Comparison of ENCODE assay signal across 1 cellular context in the genomic region with DNA sequence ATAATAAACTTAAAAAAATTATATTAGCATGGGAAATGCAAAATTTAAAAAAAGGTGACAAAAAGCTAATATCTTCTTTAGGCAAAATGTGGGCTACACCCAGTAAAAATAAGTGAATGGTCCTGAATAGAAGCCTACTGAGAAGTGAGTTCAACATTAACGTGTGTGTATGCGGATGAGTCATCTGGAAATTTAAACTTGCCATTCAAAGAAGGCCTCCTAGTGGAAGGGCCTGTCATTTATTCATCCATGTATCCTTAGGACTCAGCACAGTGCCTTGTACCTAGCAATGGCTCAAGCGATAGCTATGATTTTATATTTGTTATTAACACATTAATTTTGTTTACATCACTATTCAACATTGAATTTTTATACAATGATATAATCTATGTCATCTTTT.
TF ChIP-seq lines count a peak whose summit lies in the region.

No MANE protein-coding gene starts in this region.

TF ChIP-seq in HepG2, 621 proteins besides CTCF, POLR2A, EP300 and RAD21 (continued from another document):
- TF ChIP-seq, protein P1, sequence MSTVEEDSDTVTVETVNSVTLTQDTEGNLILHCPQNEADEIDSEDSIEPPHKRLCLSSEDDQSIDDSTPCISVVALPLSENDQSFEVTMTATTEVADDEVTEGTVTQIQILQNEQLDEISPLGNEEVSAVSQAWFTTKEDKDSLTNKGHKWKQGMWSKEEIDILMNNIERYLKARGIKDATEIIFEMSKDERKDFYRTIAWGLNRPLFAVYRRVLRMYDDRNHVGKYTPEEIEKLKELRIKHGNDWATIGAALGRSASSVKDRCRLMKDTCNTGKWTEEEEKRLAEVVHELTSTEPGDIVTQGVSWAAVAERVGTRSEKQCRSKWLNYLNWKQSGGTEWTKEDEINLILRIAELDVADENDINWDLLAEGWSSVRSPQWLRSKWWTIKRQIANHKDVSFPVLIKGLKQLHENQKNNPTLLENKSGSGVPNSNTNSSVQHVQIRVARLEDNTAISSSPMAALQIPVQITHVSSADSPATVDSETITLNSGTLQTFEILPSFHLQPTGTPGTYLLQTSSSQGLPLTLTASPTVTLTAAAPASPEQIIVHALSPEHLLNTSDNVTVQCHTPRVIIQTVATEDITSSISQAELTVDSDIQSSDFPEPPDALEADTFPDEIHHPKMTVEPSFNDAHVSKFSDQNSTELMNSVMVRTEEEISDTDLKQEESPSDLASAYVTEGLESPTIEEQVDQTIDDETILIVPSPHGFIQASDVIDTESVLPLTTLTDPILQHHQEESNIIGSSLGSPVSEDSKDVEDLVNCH (CRISPR knock-in tag; IDR thresholded peaks at IDR 0.05): no peak
- TF ChIP-seq ZNF580 (CRISPR knock-in tag; IDR thresholded peaks at IDR 0.05; ENCODE audit: borderline replicate concordance, low read depth) (no peak), TCF7L2 (IDR thresholded peaks at IDR 0.05; ENCODE audit: low read depth, low read length) (no peak), PCBP1 (IDR thresholded peaks at IDR 0.05; ENCODE audit: borderline replicate concordance, low read depth, low read length) (no peak), HDAC2 (CRISPR knock-in tag; IDR thresholded peaks at IDR 0.05) (no peak), ZNF644 (CRISPR knock-in tag; IDR thresholded peaks at IDR 0.05; ENCODE audit: low read depth) (0 out of 2 replicates have a peak, but pooled peaks have one; percentile 38), ATF3 (CRISPR knock-in tag; IDR thresholded peaks at IDR 0.05) (peak; percentile 68; the same call in 1 of the 2 replicates), FOSL1 (CRISPR knock-in tag; IDR thresholded peaks at IDR 0.05; ENCODE audit: borderline replicate concordance) (peak; percentile 83), DNMT1 (CRISPR knock-in tag; IDR thresholded peaks at IDR 0.05) (no peak), KDM3A (CRISPR knock-in tag; IDR thresholded peaks at IDR 0.05; ENCODE audit: low read depth) (no peak), RFX3 (CRISPR knock-in tag; IDR thresholded peaks at IDR 0.05) (no peak), CHCHD3 (CRISPR knock-in tag; IDR thresholded peaks at IDR 0.05) (no peak), THYN1 (CRISPR knock-in tag; IDR thresholded peaks at IDR 0.05; ENCODE audit: borderline replicate concordance, low read depth) (no peak), ZNF253 (CRISPR knock-in tag; IDR thresholded peaks at IDR 0.05; ENCODE audit: borderline replicate concordance) (no peak), JUND (CRISPR knock-in tag; IDR thresholded peaks at IDR 0.05) (peak; percentile 83), POGZ (CRISPR knock-in tag; IDR thresholded peaks at IDR 0.05) (peak; percentile 26; the same call in 1 of the 2 replicates), ZNF646 (CRISPR knock-in tag; IDR thresholded peaks at IDR 0.05) (no peak), ZNF841 (CRISPR knock-in tag; IDR thresholded peaks at IDR 0.05; ENCODE audit: borderline replicate concordance) (no peak), ATF1 (CRISPR knock-in tag; IDR thresholded peaks at IDR 0.05) (0 out of 2 replicates have a peak, but pooled peaks have one; percentile 32)
- TF ChIP-seq, protein P2, sequence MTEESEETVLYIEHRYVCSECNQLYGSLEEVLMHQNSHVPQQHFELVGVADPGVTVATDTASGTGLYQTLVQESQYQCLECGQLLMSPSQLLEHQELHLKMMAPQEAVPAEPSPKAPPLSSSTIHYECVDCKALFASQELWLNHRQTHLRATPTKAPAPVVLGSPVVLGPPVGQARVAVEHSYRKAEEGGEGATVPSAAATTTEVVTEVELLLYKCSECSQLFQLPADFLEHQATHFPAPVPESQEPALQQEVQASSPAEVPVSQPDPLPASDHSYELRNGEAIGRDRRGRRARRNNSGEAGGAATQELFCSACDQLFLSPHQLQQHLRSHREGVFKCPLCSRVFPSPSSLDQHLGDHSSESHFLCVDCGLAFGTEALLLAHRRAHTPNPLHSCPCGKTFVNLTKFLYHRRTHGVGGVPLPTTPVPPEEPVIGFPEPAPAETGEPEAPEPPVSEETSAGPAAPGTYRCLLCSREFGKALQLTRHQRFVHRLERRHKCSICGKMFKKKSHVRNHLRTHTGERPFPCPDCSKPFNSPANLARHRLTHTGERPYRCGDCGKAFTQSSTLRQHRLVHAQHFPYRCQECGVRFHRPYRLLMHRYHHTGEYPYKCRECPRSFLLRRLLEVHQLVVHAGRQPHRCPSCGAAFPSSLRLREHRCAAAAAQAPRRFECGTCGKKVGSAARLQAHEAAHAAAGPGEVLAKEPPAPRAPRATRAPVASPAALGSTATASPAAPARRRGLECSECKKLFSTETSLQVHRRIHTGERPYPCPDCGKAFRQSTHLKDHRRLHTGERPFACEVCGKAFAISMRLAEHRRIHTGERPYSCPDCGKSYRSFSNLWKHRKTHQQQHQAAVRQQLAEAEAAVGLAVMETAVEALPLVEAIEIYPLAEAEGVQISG (CRISPR knock-in tag; IDR thresholded peaks at IDR 0.05): no peak
- TF ChIP-seq, protein P3, sequence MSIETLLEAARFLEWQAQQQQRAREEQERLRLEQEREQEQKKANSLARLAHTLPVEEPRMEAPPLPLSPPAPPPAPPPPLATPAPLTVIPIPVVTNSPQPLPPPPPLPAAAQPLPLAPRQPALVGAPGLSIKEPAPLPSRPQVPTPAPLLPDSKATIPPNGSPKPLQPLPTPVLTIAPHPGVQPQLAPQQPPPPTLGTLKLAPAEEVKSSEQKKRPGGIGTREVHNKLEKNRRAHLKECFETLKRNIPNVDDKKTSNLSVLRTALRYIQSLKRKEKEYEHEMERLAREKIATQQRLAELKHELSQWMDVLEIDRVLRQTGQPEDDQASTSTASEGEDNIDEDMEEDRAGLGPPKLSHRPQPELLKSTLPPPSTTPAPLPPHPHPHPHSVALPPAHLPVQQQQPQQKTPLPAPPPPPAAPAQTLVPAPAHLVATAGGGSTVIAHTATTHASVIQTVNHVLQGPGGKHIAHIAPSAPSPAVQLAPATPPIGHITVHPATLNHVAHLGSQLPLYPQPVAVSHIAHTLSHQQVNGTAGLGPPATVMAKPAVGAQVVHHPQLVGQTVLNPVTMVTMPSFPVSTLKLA (IDR thresholded peaks at IDR 0.05): no peak
- TF ChIP-seq, protein P4, sequence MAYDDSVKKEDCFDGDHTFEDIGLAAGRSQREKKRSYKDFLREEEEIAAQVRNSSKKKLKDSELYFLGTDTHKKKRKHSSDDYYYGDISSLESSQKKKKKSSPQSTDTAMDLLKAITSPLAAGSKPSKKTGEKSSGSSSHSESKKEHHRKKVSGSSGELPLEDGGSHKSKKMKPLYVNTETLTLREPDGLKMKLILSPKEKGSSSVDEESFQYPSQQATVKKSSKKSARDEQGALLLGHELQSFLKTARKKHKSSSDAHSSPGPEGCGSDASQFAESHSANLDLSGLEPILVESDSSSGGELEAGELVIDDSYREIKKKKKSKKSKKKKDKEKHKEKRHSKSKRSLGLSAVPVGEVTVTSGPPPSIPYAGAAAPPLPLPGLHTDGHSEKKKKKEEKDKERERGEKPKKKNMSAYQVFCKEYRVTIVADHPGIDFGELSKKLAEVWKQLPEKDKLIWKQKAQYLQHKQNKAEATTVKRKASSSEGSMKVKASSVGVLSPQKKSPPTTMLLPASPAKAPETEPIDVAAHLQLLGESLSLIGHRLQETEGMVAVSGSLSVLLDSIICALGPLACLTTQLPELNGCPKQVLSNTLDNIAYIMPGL (CRISPR knock-in tag; IDR thresholded peaks at IDR 0.05; ENCODE audit: borderline replicate concordance in 1 of 2, low read depth in 1 of 2): 0 out of 4 replicates have a peak, but pooled peaks of 1 of the 2 experiments have one; percentile 20
- TF ChIP-seq, protein P5, sequence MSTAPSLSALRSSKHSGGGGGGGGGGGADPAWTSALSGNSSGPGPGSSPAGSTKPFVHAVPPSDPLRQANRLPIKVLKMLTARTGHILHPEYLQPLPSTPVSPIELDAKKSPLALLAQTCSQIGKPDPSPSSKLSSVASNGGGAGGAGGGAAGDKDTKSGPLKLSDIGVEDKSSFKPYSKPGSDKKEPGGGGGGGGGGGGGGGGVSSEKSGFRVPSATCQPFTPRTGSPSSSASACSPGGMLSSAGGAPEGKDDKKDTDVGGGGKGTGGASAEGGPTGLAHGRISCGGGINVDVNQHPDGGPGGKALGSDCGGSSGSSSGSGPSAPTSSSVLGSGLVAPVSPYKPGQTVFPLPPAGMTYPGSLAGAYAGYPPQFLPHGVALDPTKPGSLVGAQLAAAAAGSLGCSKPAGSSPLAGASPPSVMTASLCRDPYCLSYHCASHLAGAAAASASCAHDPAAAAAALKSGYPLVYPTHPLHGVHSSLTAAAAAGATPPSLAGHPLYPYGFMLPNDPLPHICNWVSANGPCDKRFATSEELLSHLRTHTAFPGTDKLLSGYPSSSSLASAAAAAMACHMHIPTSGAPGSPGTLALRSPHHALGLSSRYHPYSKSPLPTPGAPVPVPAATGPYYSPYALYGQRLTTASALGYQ (CRISPR knock-in tag; IDR thresholded peaks at IDR 0.05): no peak
- TF ChIP-seq, protein P6, sequence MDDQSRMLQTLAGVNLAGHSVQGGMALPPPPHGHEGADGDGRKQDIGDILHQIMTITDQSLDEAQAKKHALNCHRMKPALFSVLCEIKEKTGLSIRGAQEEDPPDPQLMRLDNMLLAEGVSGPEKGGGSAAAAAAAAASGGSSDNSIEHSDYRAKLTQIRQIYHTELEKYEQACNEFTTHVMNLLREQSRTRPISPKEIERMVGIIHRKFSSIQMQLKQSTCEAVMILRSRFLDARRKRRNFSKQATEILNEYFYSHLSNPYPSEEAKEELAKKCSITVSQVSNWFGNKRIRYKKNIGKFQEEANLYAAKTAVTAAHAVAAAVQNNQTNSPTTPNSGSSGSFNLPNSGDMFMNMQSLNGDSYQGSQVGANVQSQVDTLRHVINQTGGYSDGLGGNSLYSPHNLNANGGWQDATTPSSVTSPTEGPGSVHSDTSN (CRISPR knock-in tag; IDR thresholded peaks at IDR 0.05; ENCODE audit: borderline replicate concordance): no peak
